In the genomic region with DNA sequence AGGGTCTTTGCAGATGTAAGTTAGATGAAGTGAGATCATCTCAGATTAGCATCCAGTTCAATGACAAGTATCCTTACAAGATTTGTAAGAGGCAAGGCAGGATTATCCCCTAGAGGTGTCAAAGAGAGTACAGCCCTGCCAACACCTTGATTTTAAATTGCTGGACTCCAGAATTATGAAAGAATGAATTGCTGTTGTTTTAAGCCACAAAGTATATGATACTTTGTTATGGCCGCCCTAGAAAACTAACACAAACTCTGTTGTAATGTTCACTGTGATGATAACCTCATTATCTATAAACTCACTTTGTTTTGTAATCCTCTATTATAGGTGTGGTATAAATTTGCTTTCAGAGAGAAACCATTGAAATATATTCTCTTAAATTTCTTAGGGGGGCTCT, we compare ENCODE assay signal across 31 cellular contexts.
"Had no signal": no experiment of that assay in that cellular context is flagged by ENCODE, and none has a peak within 500 bp of the region (broad histone marks: within the 10 kb centered on the region; RNA-seq: fewer than 3 reads in every experiment).

No MANE protein-coding gene starts in this region.

- ATAC-seq: activated CD8-positive, alpha-beta T cell treated with anti-CD3 and anti-CD28 coated beads for 36 hours; activated naive CD8-positive, alpha-beta T cell treated with anti-CD3 and anti-CD28 coated beads, Interleukin-2, amount 50 U/mL, for 24 hours; activated T-cell treated with anti-CD3 and anti-CD28 coated beads, Interleukin-2, amount 50 U/mL, for 4 hours; activated T-cell treated with anti-CD3 and anti-CD28 coated beads, Interleukin-2, amount 50 U/mL, for 72 hours; activated T-helper 17 cell treated with anti-CD3 and anti-CD28 coated beads, Interleukin-2, amount 50 U/mL, for 72 hours had no signal

- H3K36me3 ChIP-seq: ascending aorta, cardiac muscle cell had no signal

- DNase-seq: activated B cell treated with CpG ODN at 0.5 μM for 24 hours; activated CD4-positive, alpha-beta memory T cell treated with anti-CD3 and anti-CD28 coated beads for 36 hours; activated CD4-positive, alpha-beta T cell treated with anti-CD3 and anti-CD28 coated beads for 4 hours; activated CD4-positive, alpha-beta T cell treated with anti-CD3 and anti-CD28 coated beads, Interleukin-2, amount 10 ng/mL, durations not matched to agents 24 days and 14 days; activated CD4-positive, alpha-beta T cell treated with anti-CD3 and anti-CD28 coated beads, Interleukin-2, amount 50 U/mL, for 1 hour; activated CD4-positive, alpha-beta T cell treated with anti-CD3 and anti-CD28 coated beads, Interleukin-2, amount 50 U/mL, for 4 hours; activated CD4-positive, CD25-positive, alpha-beta regulatory T cell treated with anti-CD3 and anti-CD28 coated beads, Interleukin-2, amount 50 U/mL, for 72 hours; activated CD8-positive, alpha-beta memory T cell treated with anti-CD3 and anti-CD28 coated beads, Interleukin-2, amount 50 U/mL, for 4 hours; activated CD8-positive, alpha-beta T cell treated with anti-CD3 and anti-CD28 coated beads for 36 hours; activated effector memory CD4-positive, alpha-beta T cell treated with anti-CD3 and anti-CD28 coated beads, Interleukin-2, amount 50 U/mL, for 16 hours; activated gamma-delta T cell treated with Interleukin-2 at 50 U/mL for 16 hours; activated naive CD4-positive, alpha-beta T cell; activated naive CD4-positive, alpha-beta T cell treated with anti-CD3 and anti-CD28 coated beads for 36 hours; activated naive CD8-positive, alpha-beta T cell treated with anti-CD3 and anti-CD28 coated beads, Interleukin-2, amount 10 ng/mL, durations not matched to agents 7 days and 5 days; activated naive CD8-positive, alpha-beta T cell treated with anti-CD3 and anti-CD28 coated beads, Interleukin-2, amount 50 U/mL, for 24 hours; activated T-cell treated with anti-CD3 and anti-CD28 coated beads for 4 hours; activated T-cell treated with anti-CD3 and anti-CD28 coated beads, Interleukin-2, amount 50 U/mL, for 1 hour; activated T-cell treated with anti-CD3 and anti-CD28 coated beads, Interleukin-2, amount 50 U/mL, for 4 hours; activated T-cell treated with anti-CD3 and anti-CD28 coated beads, Interleukin-2, amount 50 U/mL, for 72 hours; amygdala; anterior cingulate cortex; caudate nucleus; cerebellar nuclear complex; T-helper 1 cell; T-helper 2 cell; T-helper 9 cell had no signal

- H3K4me3 ChIP-seq: ascending aorta, cardiac muscle cell had no signal

- H3K9me3 ChIP-seq: ascending aorta had no signal

- H3K4me1 ChIP-seq: ascending aorta had no signal

- FAIRE-seq: bronchial epithelial cell, TTC549 had no signal
